1 cellular context compared by ENCODE assay signal in genomic region chr12:114903394-114903748, GRCh38.
TF ChIP-seq lines count a peak whose summit lies in the region.

No MANE protein-coding gene starts in this region.

TF ChIP-seq in H1, 55 proteins besides CTCF, POLR2A, EP300 and RAD21:
- TF ChIP-seq KDM4A (IDR thresholded peaks at IDR 0.05; ENCODE audit: low read depth, low read length, severe bottlenecking) (no peak), SIRT6 (IDR thresholded peaks at IDR 0.05; ENCODE audit: low read length) (no peak), CBX8 (IDR thresholded peaks at IDR 0.05; ENCODE audit: borderline replicate concordance, low read depth, low read length) (no peak), ZNF274 (IDR thresholded peaks at IDR 0.05; ENCODE audit: borderline replicate concordance, extremely low read depth, low read length) (no peak), SIN3A (conservative IDR thresholded peaks at IDR 0.05 in 1 of 2, IDR thresholded peaks at IDR 0.05 in 1 of 2; ENCODE audit: low read depth in 1 of 2, low read length in 2 of 2) (no peak), CBX5 (IDR thresholded peaks at IDR 0.05; ENCODE audit: low read depth, low read length) (no peak), ATF2 (IDR thresholded peaks at IDR 0.05; ENCODE audit: low read length) (no peak), E2F6 (IDR thresholded peaks at IDR 0.05) (no peak), USF2 (IDR thresholded peaks at IDR 0.05; ENCODE audit: low read length) (no peak), TBP (IDR thresholded peaks at IDR 0.05; ENCODE audit: low read depth, low read length) (no peak), SRF (IDR thresholded peaks at IDR 0.05; ENCODE audit: low read depth, low read length) (no peak), SP1 (IDR thresholded peaks at IDR 0.05; ENCODE audit: low read depth, low read length) (no peak), SAP30 (IDR thresholded peaks at IDR 0.05; ENCODE audit: insufficient read depth, insufficient replicate concordance, low read length) (no peak), CHD2 (IDR thresholded peaks at IDR 0.05; ENCODE audit: low read length) (no peak), TAF1 (IDR thresholded peaks at IDR 0.05; ENCODE audit: low read depth, low read length) (no peak)
